9 cellular contexts compared by ENCODE assay signal in the genomic region with DNA sequence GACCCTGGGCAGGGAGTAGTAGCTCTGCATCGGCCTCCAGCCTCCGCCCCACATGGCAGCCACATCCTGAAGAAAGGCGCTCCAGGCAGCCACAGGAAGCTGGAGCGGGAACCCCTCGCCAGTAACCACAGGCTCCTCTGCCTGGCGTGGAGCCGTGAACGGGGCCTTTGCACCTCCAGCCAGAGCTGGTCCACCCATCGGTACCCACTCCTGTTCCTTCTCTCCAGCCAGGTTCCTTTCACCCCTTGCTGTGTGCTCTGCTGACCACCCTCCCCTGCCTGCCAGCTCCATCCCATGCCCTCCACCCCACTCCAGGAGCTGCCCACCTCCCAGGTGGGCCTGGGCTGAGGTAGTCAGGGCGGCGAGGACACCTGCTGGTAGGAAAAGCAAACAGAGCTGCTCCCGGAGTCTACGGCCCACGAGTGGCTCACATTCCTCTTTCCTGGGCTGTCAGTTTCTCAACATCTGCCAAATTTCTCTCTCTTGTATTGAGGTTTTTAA. TPM values are rescaled to one million over a fixed set of nuclear protein-coding genes. Genes with fewer than 3 reads are reported as not detected.
DNase-seq lines count a peak whose midpoint lies in the region; ATAC-seq and TF ChIP-seq lines count a peak whose summit lies in the region.
"Had no signal": no experiment of that assay in that cellular context is flagged by ENCODE, and none has a peak within 500 bp of the region (broad histone marks: within the 10 kb centered on the region; RNA-seq: fewer than 3 reads in every experiment).

No MANE protein-coding gene starts in this region.

- H3K4me1 ChIP-seq in PC-3 (ENCODE audit: insufficient read depth, low read length): peaks cover 29% of the 10 kb centered on the region

- H4K20me1 ChIP-seq in PC-3 (ENCODE audit: low read length): no peaks in the 10 kb centered on the region

- peaks cover 2% of the 10 kb centered on the region for H3K27me3 Mint-ChIP-seq in activated CD4-positive, alpha-beta memory T cell treated with anti-CD3 and anti-CD28 coated beads for 36 hours
- H3K27me3 Mint-ChIP-seq in activated CD4-positive, alpha-beta memory T cell treated with anti-CD3 and anti-CD28 coated beads, Interleukin-2, amount 10 ng/mL, durations not matched to agents 7 days and 5 days: peaks cover 9% of the 10 kb centered on the region
- H3K27me3 Mint-ChIP-seq in naive B cell: no peaks in the 10 kb centered on the region
- H3K27me3 Mint-ChIP-seq: activated naive CD8-positive, alpha-beta T cell had no signal

- H3K4me2 ChIP-seq in PC-3 (ENCODE audit: low read length): peak overlapping the region; percentile 99

- H3K27me3 ChIP-seq in PC-3 (ENCODE audit: low read length): no peaks in the 10 kb centered on the region

- intact Hi-C loops in activated CD4-positive, alpha-beta memory T cell treated with anti-CD3 and anti-CD28 coated beads for 36 hours (cut with micrococcal nuclease): no loop called here
- intact Hi-C loops in PC-3 (cut with micrococcal nuclease): loop anchor here (1.0 kb wide), 1 partner anchor 73 kb away; no protein-coding TSS in a partner anchor

- H3K79me2 ChIP-seq in PC-3 (ENCODE audit: low read length): peaks cover 17% of the 10 kb centered on the region; the same call in 1 of the 2 replicates

- 0 out of 2 replicates have a peak overlapping the region, but pooled peaks have one; percentile 3 for H3K9ac ChIP-seq in PC-3 (ENCODE audit: low read length)

- H3K36me3 ChIP-seq in PC-3 (ENCODE audit: low read depth, low read length): no peaks in the 10 kb centered on the region

- POLR2A ChIA-PET in activated CD4-positive, alpha-beta memory T cell treated with anti-CD3 and anti-CD28 coated beads for 36 hours (lab: Charles Lee): no interaction called here
- POLR2A ChIA-PET in activated CD4-positive, alpha-beta memory T cell treated with anti-CD3 and anti-CD28 coated beads, Interleukin-2, amount 10 ng/mL, durations not matched to agents 7 days and 5 days (lab: Charles Lee): interaction anchor here (0.8 kb wide), 1 partner anchor 270 kb away, joined by 3 read pairs; no protein-coding TSS in a partner anchor
- POLR2A ChIA-PET in PC-3 (lab: Charles Lee; ENCODE audit: unreplicated experiment): no interaction called here

- peaks cover 36% of the 10 kb centered on the region for H3K4me1 Mint-ChIP-seq in activated CD4-positive, alpha-beta memory T cell treated with anti-CD3 and anti-CD28 coated beads for 36 hours (ENCODE audit: low read depth)
- peaks cover 37% of the 10 kb centered on the region for H3K4me1 Mint-ChIP-seq in activated CD4-positive, alpha-beta memory T cell treated with anti-CD3 and anti-CD28 coated beads, Interleukin-2, amount 10 ng/mL, durations not matched to agents 7 days and 5 days
- H3K4me1 Mint-ChIP-seq in naive B cell: peaks cover 47 to 71% (median 58%) of the 10 kb centered on the region in 3 donors

- H3K27ac ChIP-seq in PC-3 (ENCODE audit: low read length) (no peak overlapping the region), coronary artery (peak overlapping the region; percentile 92 to 97)

- H3K9me3 Mint-ChIP-seq in activated CD4-positive, alpha-beta memory T cell treated with anti-CD3 and anti-CD28 coated beads for 36 hours: no peaks in the 10 kb centered on the region
- H3K9me3 Mint-ChIP-seq in activated CD4-positive, alpha-beta memory T cell treated with anti-CD3 and anti-CD28 coated beads, Interleukin-2, amount 10 ng/mL, durations not matched to agents 7 days and 5 days: no peaks in the 10 kb centered on the region
- no peaks in the 10 kb centered on the region for H3K9me3 Mint-ChIP-seq in naive B cell

- BruUV-seq in PC-3 (replicated peaks; lab: Mats Ljungman, UMichigan): no TSS peak

- ATAC-seq in PC-3 (no peak; the same call in 1 of the 2 replicates), naive B cell (ENCODE audit: low read depth in 2 of 2) (no peak), HG03280 (IDR thresholded peaks at IDR 0.05; ENCODE audit: unreplicated experiment) (no peak)

- no peaks in the 10 kb centered on the region for H3K9me2 ChIP-seq in PC-3 (replicated peaks; ENCODE audit: low read length)

- H3K4me3 Mint-ChIP-seq in activated CD4-positive, alpha-beta memory T cell treated with anti-CD3 and anti-CD28 coated beads for 36 hours: no peak overlapping the region
- no peak overlapping the region for H3K4me3 Mint-ChIP-seq in activated CD4-positive, alpha-beta memory T cell treated with anti-CD3 and anti-CD28 coated beads, Interleukin-2, amount 10 ng/mL, durations not matched to agents 7 days and 5 days
- H3K4me3 Mint-ChIP-seq in naive B cell: peak overlapping the region; percentile 60 to 86 (median 73)

- TF ChIP-seq CTCF in PC-3 (conservative IDR thresholded peaks at IDR 0.05; ENCODE audit: low read depth, low read length): peak; percentile 88
- TF ChIP-seq CTCF in coronary artery (IDR thresholded peaks at IDR 0.05): peak; percentile 54

- H3K4me3 ChIP-seq in PC-3 (ENCODE audit: low read length) (peak overlapping the region; percentile 96; the same call in 1 of the 2 replicates), coronary artery (peak overlapping the region; percentile 92)

- CTCF ChIA-PET in activated CD4-positive, alpha-beta memory T cell treated with anti-CD3 and anti-CD28 coated beads for 36 hours (lab: Charles Lee): interaction anchor here (0.7 to 12.0 kb wide), 7 partner anchors 9 to 402 kb away, joined by 3 to 181 read pairs (median 5); no protein-coding TSS in a partner anchor
- CTCF ChIA-PET in activated CD4-positive, alpha-beta memory T cell treated with anti-CD3 and anti-CD28 coated beads, Interleukin-2, amount 10 ng/mL, durations not matched to agents 7 days and 5 days (lab: Charles Lee): interaction anchor here (1.1 to 11.6 kb wide), 6 partner anchors 60 to 402 kb away, joined by 3 to 182 read pairs (median 4); no protein-coding TSS in a partner anchor
- CTCF ChIA-PET in PC-3 (lab: Charles Lee): interaction anchor here (0.5 to 3.1 kb wide), 10 partner anchors 72 to 939 kb away, joined by 3 to 26 read pairs (median 4); no protein-coding TSS in a partner anchor

- H3F3A ChIP-seq in PC-3 (ENCODE audit: low read length, unreplicated experiment): no peaks in the 10 kb centered on the region

- DNase-seq in activated CD4-positive, alpha-beta memory T cell treated with anti-CD3 and anti-CD28 coated beads for 36 hours: peak; percentile 30
- DNase-seq in activated CD4-positive, alpha-beta memory T cell treated with anti-CD3 and anti-CD28 coated beads, Interleukin-2, amount 10 ng/mL, durations not matched to agents 7 days and 5 days: no peak
- peak; percentile 34 for DNase-seq in PC-3
- no peak for DNase-seq in coronary artery (ENCODE audit: low spot score)
- DNase-seq in naive B cell: no peak
- DNase-seq in central memory CD4-positive, alpha-beta T cell: no peak
- DNase-seq in NCI-H446 treated with DMSO at 0.1 percent for 48 hours (lab: John Stamatoyannopoulos, UW): no peak

- H2AFZ ChIP-seq in PC-3 (ENCODE audit: low read length): no peak overlapping the region

- no peak overlapping the region for H3K27ac Mint-ChIP-seq in activated CD4-positive, alpha-beta memory T cell treated with anti-CD3 and anti-CD28 coated beads for 36 hours
- H3K27ac Mint-ChIP-seq in activated CD4-positive, alpha-beta memory T cell treated with anti-CD3 and anti-CD28 coated beads, Interleukin-2, amount 10 ng/mL, durations not matched to agents 7 days and 5 days: no peak overlapping the region
- peak overlapping the region in 5 of 6 donors; percentile 69 to 97 (median 92) for H3K27ac Mint-ChIP-seq in naive B cell

- H3K9me3 ChIP-seq in PC-3 (ENCODE audit: low read length): no peaks in the 10 kb centered on the region

- no peaks in the 10 kb centered on the region for H3K36me3 Mint-ChIP-seq in activated CD4-positive, alpha-beta memory T cell treated with anti-CD3 and anti-CD28 coated beads for 36 hours
- H3K36me3 Mint-ChIP-seq in activated CD4-positive, alpha-beta memory T cell treated with anti-CD3 and anti-CD28 coated beads, Interleukin-2, amount 10 ng/mL, durations not matched to agents 7 days and 5 days (ENCODE audit: low read depth): no peaks in the 10 kb centered on the region
- no peaks in the 10 kb centered on the region for H3K36me3 Mint-ChIP-seq in naive B cell
- H3K36me3 Mint-ChIP-seq: activated naive CD8-positive, alpha-beta T cell had no signal

RNA-seq across cellular contexts. Expression of a gene that starts 2.7 kb away (rescaled TPM):
- total RNA-seq in activated CD4-positive, alpha-beta memory T cell treated with anti-CD3 and anti-CD28 coated beads for 36 hours: 1 to 10 TPM; 1.9 to 2.2 TPM
- 1 to 10 TPM; 1.8 to 2.1 TPM for total RNA-seq in activated CD4-positive, alpha-beta memory T cell treated with anti-CD3 and anti-CD28 coated beads, Interleukin-2, amount 10 ng/mL, durations not matched to agents 7 days and 5 days
- total RNA-seq in PC-3 (2014; rRNA removed): 10.2 and 15.5 TPM in 2 replicates
- under 1 TPM in 5 of 6 donors, not detected in 1; 0.19 to 0.66 (median 0.43) TPM for polyA plus RNA-seq in naive B cell (ENCODE audit: low read depth in 6 of 6)

RNA-seq across cellular contexts. Expression of a gene that starts 6.4 kb away (rescaled TPM):
- 10 to 100 TPM; 14.1 to 15.0 TPM for total RNA-seq in activated CD4-positive, alpha-beta memory T cell treated with anti-CD3 and anti-CD28 coated beads for 36 hours
- 1 to 10 TPM; 6.4 to 6.9 TPM for total RNA-seq in activated CD4-positive, alpha-beta memory T cell treated with anti-CD3 and anti-CD28 coated beads, Interleukin-2, amount 10 ng/mL, durations not matched to agents 7 days and 5 days
- total RNA-seq in PC-3 (2014; rRNA removed): 23.7 and 41.3 TPM in 2 replicates
- polyA plus RNA-seq in naive B cell (ENCODE audit: low read depth in 6 of 6): 10 to 100 TPM; 13.5 to 25.9 (median 19.7) TPM

Comparison
In these comparisons a context has a peak if more than half of its experiments do, and no peak if none do; other contexts are left out.
1. DNase-seq: peak in activated CD4-positive, alpha-beta memory T cell treated with anti-CD3 and anti-CD28 coated beads for 36 hours (single experiment) and PC-3 (single experiment); none in activated CD4-positive, alpha-beta memory T cell treated with anti-CD3 and anti-CD28 coated beads, Interleukin-2, amount 10 ng/mL, durations not matched to agents 7 days and 5 days (single experiment), coronary artery (single experiment), naive B cell (single experiment), central memory CD4-positive, alpha-beta T cell (single experiment) and NCI-H446 treated with DMSO at 0.1 percent for 48 hours (single experiment).
2. H3K27ac Mint-ChIP-seq: peak in naive B cell (5 of 6); none in activated CD4-positive, alpha-beta memory T cell treated with anti-CD3 and anti-CD28 coated beads for 36 hours (single experiment) and activated CD4-positive, alpha-beta memory T cell treated with anti-CD3 and anti-CD28 coated beads, Interleukin-2, amount 10 ng/mL, durations not matched to agents 7 days and 5 days (single experiment).
3. H3K4me3 Mint-ChIP-seq: peak in naive B cell (8 of 8); none in activated CD4-positive, alpha-beta memory T cell treated with anti-CD3 and anti-CD28 coated beads for 36 hours (single experiment) and activated CD4-positive, alpha-beta memory T cell treated with anti-CD3 and anti-CD28 coated beads, Interleukin-2, amount 10 ng/mL, durations not matched to agents 7 days and 5 days (single experiment).